In genomic region chr6:42049116-42049809, GRCh38 we compare ENCODE assay signal across 8 cellular contexts. TPM values are rescaled to one million over a fixed set of nuclear protein-coding genes. Genes with fewer than 3 reads are reported as not detected.
DNase-seq lines count a peak whose midpoint lies in the region; ATAC-seq and TF ChIP-seq lines count a peak whose summit lies in the region.

No MANE protein-coding gene starts in this region.

- H3K14ac ChIP-seq in trophoblast cell (ENCODE audit: low read length): no peak overlapping the region

- H3K4me3 ChIP-seq in RWPE2 (ENCODE audit: severe bottlenecking): peak overlapping the region; percentile 49
- no peak overlapping the region for H3K4me3 ChIP-seq in trophoblast cell (ENCODE audit: low read depth, low read length)

- no peak overlapping the region for H2BK120ac ChIP-seq in trophoblast cell (ENCODE audit: insufficient read depth, low read length, poor library complexity)

- no peak overlapping the region for H3K23ac ChIP-seq in trophoblast cell (ENCODE audit: low read length)

- H3K36me3 ChIP-seq in RWPE2 (ENCODE audit: low read depth): peaks cover 37% of the 10 kb centered on the region
- peaks cover 3 to 4% of the 10 kb centered on the region in 2 experiments for H3K36me3 ChIP-seq in trophoblast cell (ENCODE audit: control insufficient read depth in 1 of 2, insufficient read depth in 2 of 2, low read length in 2 of 2)

- no peaks in the 10 kb centered on the region for H3K9me3 ChIP-seq in RWPE2 (ENCODE audit: severe bottlenecking)
- peaks cover 3% of the 10 kb centered on the region for H3K9me3 ChIP-seq in trophoblast cell (ENCODE audit: insufficient read depth, low read depth, low read length)

- no peak for ATAC-seq in RWPE2 (ENCODE audit: low read depth)
- no peak for ATAC-seq in GM18867 (IDR thresholded peaks at IDR 0.05; ENCODE audit: unreplicated experiment)
- no peak for ATAC-seq in GM21619 (IDR thresholded peaks at IDR 0.05; ENCODE audit: unreplicated experiment)

- peak overlapping the region; percentile 3 for H2BK12ac ChIP-seq in trophoblast cell (ENCODE audit: low read length)

- peaks cover 14% of the 10 kb centered on the region for H3K79me1 ChIP-seq in trophoblast cell (ENCODE audit: low read length)

- peak; percentile 4 for TF ChIP-seq CTCF in RWPE2 (IDR thresholded peaks at IDR 0.05; ENCODE audit: poor library complexity, severe bottlenecking)

- DNase-seq in ELF-1 (ENCODE audit: low read depth, low spot score) (peak; percentile 20), RWPE2 (ENCODE audit: low spot score) (no peak), epithelial cell of prostate (ENCODE audit: low read depth, low spot score) (no peak), trophoblast cell (no peak), amniotic stem cell (lab: John Stamatoyannopoulos, UW) (no peak), NCI-H1105 treated with DMSO at 0.1 percent for 48 hours (lab: John Stamatoyannopoulos, UW) (no peak)

- H3K4me1 ChIP-seq in RWPE2 (ENCODE audit: insufficient read depth, poor library complexity, severe bottlenecking) (peaks cover 36% of the 10 kb centered on the region), trophoblast cell (ENCODE audit: control insufficient read depth in 1 of 2, insufficient read depth in 2 of 2, low read length in 2 of 2) (peaks cover 9 to 13% of the 10 kb centered on the region in 2 experiments)

- peak overlapping the region; percentile 55 for H4K8ac ChIP-seq in trophoblast cell (ENCODE audit: low read depth, low read length)

- no peak overlapping the region for H2BK5ac ChIP-seq in trophoblast cell (ENCODE audit: low read depth, low read length, poor library complexity)

- H3K27ac ChIP-seq in RWPE2 (ENCODE audit: poor library complexity, severe bottlenecking): peak overlapping the region; percentile 94
- H3K27ac ChIP-seq in epithelial cell of prostate: peak overlapping the region; percentile 11
- no peak overlapping the region for H3K27ac ChIP-seq in trophoblast cell (ENCODE audit: low read depth, low read length)

- no peak overlapping the region for H4K12ac ChIP-seq in trophoblast cell (ENCODE audit: low read depth, low read length)

- H3K4ac ChIP-seq in trophoblast cell (ENCODE audit: low read depth, low read length): no peak overlapping the region

- H3K79me2 ChIP-seq in trophoblast cell (ENCODE audit: control insufficient read depth, insufficient read depth, low read length, poor library complexity): peaks cover 2% of the 10 kb centered on the region

- no peak overlapping the region for H4K91ac ChIP-seq in trophoblast cell (ENCODE audit: low read depth, low read length)

- no peak overlapping the region for H3K18ac ChIP-seq in trophoblast cell (ENCODE audit: low read length)

- WGBS in trophoblast cell (ENCODE audit: extremely low coverage, insufficient coverage, insufficient read length): no CpG with 5 or more reads among the region's 36 CpGs

- H3K27me3 ChIP-seq in RWPE2 (ENCODE audit: insufficient read depth, poor library complexity, severe bottlenecking) (no peaks in the 10 kb centered on the region), trophoblast cell (ENCODE audit: insufficient read depth, low read length) (no peaks in the 10 kb centered on the region)

- peak overlapping the region; percentile 70 for H3K4me2 ChIP-seq in trophoblast cell (ENCODE audit: low read length)

- H3K9ac ChIP-seq in trophoblast cell (ENCODE audit: low read length): no peak overlapping the region

- no peak overlapping the region for H2AK5ac ChIP-seq in trophoblast cell (ENCODE audit: low read length)

- H2AFZ ChIP-seq in trophoblast cell (ENCODE audit: insufficient read depth, low read length, poor library complexity): no peak overlapping the region

RNA-seq across cellular contexts. Expression of gene TAF8, which starts 1.1 kb away (rescaled TPM):
- polyA plus RNA-seq in trophoblast cell (2013): 14.4 and 15.2 TPM in 2 replicates
